ENCODE assay signal across 1 cellular context in the genomic region with DNA sequence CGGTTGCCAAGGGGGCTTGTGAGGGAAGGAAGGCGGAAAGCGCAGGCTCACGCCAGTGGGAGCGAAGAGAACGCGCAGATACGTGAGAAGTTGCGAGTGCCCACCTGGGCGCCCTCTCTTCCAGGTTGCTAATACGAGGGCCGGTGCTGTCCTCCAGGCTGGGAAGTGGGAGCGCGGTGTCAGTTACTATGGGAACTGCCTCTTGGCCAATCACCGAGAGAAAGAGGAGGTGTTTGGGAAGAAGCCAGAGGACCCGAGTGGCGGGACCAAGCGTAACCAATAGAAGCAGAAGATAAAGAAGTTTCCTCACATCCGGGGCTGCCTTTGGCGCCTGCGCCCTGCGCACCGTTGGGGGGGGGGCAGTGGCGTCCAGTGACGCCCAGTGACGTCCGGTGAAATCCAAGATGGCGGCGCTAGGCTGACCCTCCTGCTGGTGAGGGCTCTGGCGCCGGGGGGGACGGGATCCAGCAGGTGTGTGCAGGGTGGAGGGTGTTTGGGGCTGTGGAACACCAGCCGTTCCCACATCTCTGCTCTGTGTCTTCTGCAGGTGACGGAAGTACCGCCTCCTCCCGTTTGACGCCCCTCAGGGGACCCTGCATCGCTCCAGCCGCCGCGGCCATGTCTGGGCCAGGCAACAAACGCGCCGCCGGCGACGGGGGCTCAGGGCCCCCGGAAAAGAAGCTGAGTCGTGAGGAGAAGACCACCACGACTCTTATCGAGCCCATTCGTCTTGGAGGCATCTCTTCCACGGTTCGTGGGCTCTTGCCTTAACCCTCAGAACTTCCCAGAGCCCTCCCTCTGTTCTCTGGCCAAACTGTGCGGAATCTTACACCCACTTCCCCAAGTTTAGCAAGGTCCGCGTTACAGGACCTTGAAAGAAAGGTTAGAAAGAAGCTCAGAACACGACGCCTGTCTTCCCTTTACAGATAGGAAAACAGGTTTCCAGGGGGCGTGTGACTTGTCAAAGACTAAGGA.
TF ChIP-seq lines count a peak whose summit lies in the region.

Gene CFAP119 (minus strand): TSS at position 135 of the 975 bp plus-strand sequence. CDS start 314 bp downstream, outside the sequence.
Gene RNF40 (plus strand): TSS at position 395 of the 975 bp plus-strand sequence. CDS start 224 bp downstream, at position 619.

TF ChIP-seq in HepG2, 621 proteins besides CTCF, POLR2A, EP300 and RAD21 (continued from another document):
- TF ChIP-seq THAP7 (CRISPR knock-in tag; IDR thresholded peaks at IDR 0.05): no peak
- no peak for TF ChIP-seq XBP1 (CRISPR knock-in tag; IDR thresholded peaks at IDR 0.05)
- TF ChIP-seq MXD4 (CRISPR knock-in tag; IDR thresholded peaks at IDR 0.05): peak; percentile 83
- TF ChIP-seq ATRX (CRISPR knock-in tag; IDR thresholded peaks at IDR 0.05; ENCODE audit: borderline replicate concordance): no peak
- TF ChIP-seq NR2F1 (CRISPR knock-in tag; IDR thresholded peaks at IDR 0.05): no peak
- no peak for TF ChIP-seq FOXA1 (IDR thresholded peaks at IDR 0.05)
- TF ChIP-seq FOXA1 (CRISPR knock-in tag; IDR thresholded peaks at IDR 0.05): 0 out of 2 replicates have a peak, but pooled peaks have one; percentile 13
- peak; percentile 60; the same call in 1 of the 2 replicates for TF ChIP-seq MEF2D (CRISPR knock-in tag; IDR thresholded peaks at IDR 0.05)
